Comparison of ENCODE assay signal across 2 cellular contexts in the genomic region with DNA sequence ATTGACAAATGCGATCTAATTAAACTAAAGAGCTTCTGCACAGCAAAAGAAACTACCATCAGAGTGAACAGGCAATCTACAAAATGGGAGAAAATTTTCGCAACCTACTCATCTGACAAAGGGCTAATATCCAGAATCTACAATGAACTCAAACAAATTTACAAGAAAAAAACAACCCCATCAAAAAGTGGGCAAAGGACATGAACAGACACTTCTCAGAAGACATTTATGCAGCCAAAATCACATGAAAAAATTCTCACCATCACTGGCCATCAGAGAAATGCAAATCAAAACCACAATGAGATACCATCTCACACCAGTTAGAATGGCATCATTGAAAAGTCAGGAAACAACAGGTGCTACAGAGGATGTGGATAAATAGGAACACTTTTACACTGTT. TPM values are rescaled to one million over a fixed set of nuclear protein-coding genes. Genes with fewer than 3 reads are reported as not detected.
"Had no signal": no experiment of that assay in that cellular context is flagged by ENCODE, and none has a peak within 500 bp of the region (broad histone marks: within the 10 kb centered on the region; RNA-seq: fewer than 3 reads in every experiment).

No MANE protein-coding gene starts in this region.

RNA-seq across cellular contexts. Expression of a gene that starts 32.3 kb away (rescaled TPM):
- total RNA-seq: temporal lobe, vagina had no signal
